Comparison of ENCODE assay signal across 32 cellular contexts in the genomic region with DNA sequence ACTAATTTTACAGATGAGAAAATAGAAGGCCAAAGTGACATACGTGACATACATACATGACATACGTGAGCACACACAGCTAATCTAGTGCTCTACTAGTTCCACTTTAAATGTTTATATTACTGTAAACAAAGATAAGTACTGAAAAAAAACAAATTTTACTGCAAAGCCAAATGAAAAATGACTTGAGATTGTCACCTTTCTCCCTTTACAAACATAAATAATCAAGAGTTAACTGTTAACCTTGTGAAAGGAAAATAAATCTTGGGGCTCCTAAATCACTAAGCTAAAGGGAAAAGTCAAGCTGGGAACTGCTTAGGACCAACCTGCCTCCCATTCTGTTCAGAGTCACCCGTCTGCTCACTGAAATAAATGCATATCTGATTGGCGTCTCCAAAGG.
"Had no signal": no experiment of that assay in that cellular context is flagged by ENCODE, and none has a peak within 500 bp of the region (broad histone marks: within the 10 kb centered on the region; RNA-seq: fewer than 3 reads in every experiment).

No MANE protein-coding gene starts in this region.

- DNase-seq: activated CD4-positive, alpha-beta T cell treated with anti-CD3 and anti-CD28 coated beads for 36 hours; activated CD4-positive, CD25-positive, alpha-beta regulatory T cell; activated effector memory CD4-positive, alpha-beta T cell treated with anti-CD3 and anti-CD28 coated beads, Interleukin-2, amount 50 U/mL, for 16 hours; activated naive CD4-positive, alpha-beta T cell treated with anti-CD3 and anti-CD28 coated beads for 36 hours; activated naive CD8-positive, alpha-beta T cell treated with anti-CD3 and anti-CD28 coated beads for 36 hours; activated T-cell treated with anti-CD3 and anti-CD28 coated beads, Interleukin-2, amount 50 U/mL, for 1 hour; adrenal gland; aorta; body of pancreas; effector CD4-positive, alpha-beta T cell; erythroblast; head of caudate nucleus; hypothalamus; kidney glomerular epithelial cell; left lung; lower lobe of right lung; mucosa of descending colon; ovary; retina; stimulated activated CD4-positive, alpha-beta T cell treated with anti-CD3 and anti-CD28 coated beads, Interleukin-12 subunit alpha, Interleukin-12 subunit beta, amount 100 ng/mL, for 4 hours; stimulated activated CD4-positive, alpha-beta T cell treated with anti-CD3 and anti-CD28 coated beads, Interleukin-4, amount 100 ng/mL, for 1 hour; stimulated activated naive CD8-positive, alpha-beta T cell treated with anti-CD3 and anti-CD28 coated beads, Interleukin-15, Interleukin-2, amounts not matched to agents 100 U/mL and 50 U/mL, for 24 hours; T-cell; testis; transverse colon had no signal

- H3K4me3 ChIP-seq: adrenal gland, body of pancreas, gastroesophageal sphincter, left lung, lower lobe of right lung, mucosa of descending colon, ovary, prostate gland, skin epidermis, testis, transverse colon had no signal

- H3K4me1 Mint-ChIP-seq: activated CD4-positive, alpha-beta T cell treated with anti-CD3 and anti-CD28 coated beads for 36 hours; activated naive CD8-positive, alpha-beta T cell treated with anti-CD3 and anti-CD28 coated beads for 36 hours; T-cell had no signal

- H3K27me3 Mint-ChIP-seq: activated CD4-positive, alpha-beta T cell treated with anti-CD3 and anti-CD28 coated beads for 36 hours; activated naive CD8-positive, alpha-beta T cell treated with anti-CD3 and anti-CD28 coated beads for 36 hours; T-cell had no signal

- H3K4me1 ChIP-seq: adrenal gland, gastroesophageal sphincter, left lung, lower lobe of right lung, prostate gland, testis, transverse colon had no signal

- H3K9me3 ChIP-seq: adrenal gland, body of pancreas, left lung, lower lobe of right lung, mucosa of descending colon, neutrophil, ovary, prostate gland, testis, transverse colon had no signal

- H3K27ac ChIP-seq: adrenal gland, body of pancreas, gastroesophageal sphincter, left lung, lower lobe of right lung, neutrophil, ovary, prostate gland, skin epidermis, testis, transverse colon had no signal

- H3K4me3 Mint-ChIP-seq: activated CD4-positive, alpha-beta T cell treated with anti-CD3 and anti-CD28 coated beads for 36 hours; activated naive CD4-positive, alpha-beta T cell treated with anti-CD3 and anti-CD28 coated beads for 36 hours; activated naive CD8-positive, alpha-beta T cell treated with anti-CD3 and anti-CD28 coated beads for 36 hours; activated T-helper 1 cell treated with anti-CD3 and anti-CD28 coated beads, Interleukin-12 subunit alpha, Interleukin-12 subunit beta, Interleukin-2, Interleukin-4 antibody, amounts not matched to agents 30 ng/mL and 10 ng/mL and 1 ng/mL, durations not matched to agents 14 hours and 24 hours and 36 hours; natural killer cell treated with Interleukin-12 subunit alpha and Interleukin-12 subunit beta and Interleukin-15 and Interleukin-18, amount 100 ng/mL, for 72 hours; T-cell had no signal

- H3K9me3 Mint-ChIP-seq: activated naive CD4-positive, alpha-beta T cell treated with anti-CD3 and anti-CD28 coated beads for 36 hours; activated naive CD8-positive, alpha-beta T cell treated with anti-CD3 and anti-CD28 coated beads for 36 hours; natural killer cell treated with Interleukin-12 subunit alpha and Interleukin-12 subunit beta and Interleukin-15 and Interleukin-18, amount 100 ng/mL, for 72 hours had no signal

- H3K27me3 ChIP-seq: adrenal gland, body of pancreas, gastroesophageal sphincter, left lung, neutrophil, ovary, testis, transverse colon had no signal

- H3K27ac Mint-ChIP-seq: activated CD4-positive, alpha-beta T cell treated with anti-CD3 and anti-CD28 coated beads for 36 hours; activated naive CD4-positive, alpha-beta T cell treated with anti-CD3 and anti-CD28 coated beads for 36 hours; activated naive CD8-positive, alpha-beta T cell treated with anti-CD3 and anti-CD28 coated beads for 36 hours; activated T-helper 1 cell treated with anti-CD3 and anti-CD28 coated beads, Interleukin-12 subunit alpha, Interleukin-12 subunit beta, Interleukin-2, Interleukin-4 antibody, amounts not matched to agents 30 ng/mL and 10 ng/mL and 1 ng/mL, durations not matched to agents 14 hours and 24 hours and 36 hours; natural killer cell treated with Interleukin-12 subunit alpha and Interleukin-12 subunit beta and Interleukin-15 and Interleukin-18, amount 100 ng/mL, for 72 hours; T-cell had no signal

- ATAC-seq: activated CD4-positive, alpha-beta T cell treated with anti-CD3 and anti-CD28 coated beads for 36 hours; body of pancreas; gastroesophageal sphincter; left lung; lower lobe of right lung; mucosa of descending colon; natural killer cell treated with Interleukin-12 subunit alpha and Interleukin-12 subunit beta and Interleukin-15 and Interleukin-18, amount 100 ng/mL, for 72 hours; sciatic nerve; stimulated activated naive CD8-positive, alpha-beta T cell treated with anti-CD3 and anti-CD28 coated beads, Interleukin-15, Interleukin-2, amounts not matched to agents 100 U/mL and 50 U/mL, for 24 hours; T-cell had no signal

- H3K36me3 ChIP-seq: adrenal gland, lower lobe of right lung, neutrophil, ovary, prostate gland, transverse colon had no signal
